In the genomic region with DNA sequence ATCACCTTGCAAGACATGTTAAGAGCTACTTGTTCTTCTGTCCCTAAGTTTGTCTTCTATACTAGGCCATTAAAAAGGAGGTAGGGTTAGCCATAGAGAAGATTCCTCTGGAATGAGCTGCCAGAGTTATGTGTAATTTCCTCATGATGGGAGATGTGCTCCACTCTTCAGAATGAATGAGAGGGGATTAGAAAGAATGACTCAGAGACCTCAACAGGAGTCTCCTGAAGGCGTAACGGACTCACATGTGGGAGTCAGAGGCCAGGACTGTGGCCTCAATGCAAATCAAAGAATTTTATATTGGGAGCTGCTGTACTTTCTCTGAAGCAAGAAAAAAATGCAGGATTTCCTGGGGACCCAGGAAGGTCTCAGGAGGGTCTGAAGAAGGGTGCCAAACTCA, we compare ENCODE assay signal across 11 cellular contexts.
DNase-seq lines count a peak whose midpoint lies in the region; ATAC-seq and TF ChIP-seq lines count a peak whose summit lies in the region.
"Had no signal": no experiment of that assay in that cellular context is flagged by ENCODE, and none has a peak within 500 bp of the region (broad histone marks: within the 10 kb centered on the region; RNA-seq: fewer than 3 reads in every experiment).

No MANE protein-coding gene starts in this region.

- ATAC-seq in GM18909 (IDR thresholded peaks at IDR 0.05; ENCODE audit: poor library complexity, unreplicated experiment) = no peak
- ATAC-seq: activated T-cell treated with anti-CD3 and anti-CD28 coated beads, Interleukin-2, amount 50 U/mL, for 72 hours; heart left ventricle had no signal

- peak; percentile 50 for DNase-seq in AG04449 (ENCODE audit: low read depth, low spot score)
- DNase-seq in HT1080 (ENCODE audit: low read depth) = peak; percentile 93
- peak; percentile 37 for DNase-seq in amniotic stem cell (lab: John Stamatoyannopoulos, UW)
- DNase-seq in kidney glomerular epithelial cell (lab: John Stamatoyannopoulos, UW) = peak; percentile 2
- DNase-seq in prostate gland (ENCODE audit: low spot score) = no peak
- no peak for DNase-seq in stimulated activated CD4-positive, alpha-beta T cell treated with anti-CD3 and anti-CD28 coated beads, Interleukin-2, amount 100 ng/mL, for 24 hours
- DNase-seq in NCI-H1092 treated with DMSO at 0.1 percent for 48 hours (lab: John Stamatoyannopoulos, UW) = no peak
- DNase-seq: activated T-cell treated with anti-CD3 and anti-CD28 coated beads, Interleukin-2, amount 50 U/mL, for 72 hours; heart left ventricle had no signal

- no peak overlapping the region for H3K27ac ChIP-seq in prostate gland
- H3K27ac ChIP-seq: heart left ventricle, SK-N-MC had no signal

- H3K27me3 ChIP-seq in prostate gland (replicated peaks; ENCODE audit: insufficient read depth) = no peaks in the 10 kb centered on the region
- H3K27me3 ChIP-seq: heart left ventricle had no signal

- H3K9me3 ChIP-seq in prostate gland = no peaks in the 10 kb centered on the region
- H3K9me3 ChIP-seq: heart left ventricle had no signal

- CTCF ChIA-PET in AG04449 (lab: Yijun Ruan, JAX) = no interaction called here

- intact Hi-C loops in prostate gland (cut with DNase I) = no loop called here

- WGBS in prostate gland = 83% methylated on average over 2 of the region's 2 CpGs

- no peak for TF ChIP-seq CTCF in AG04449 (IDR thresholded peaks at IDR 0.05; ENCODE audit: insufficient read depth, low read length, missing control alignments)
- TF ChIP-seq CTCF in prostate gland (IDR thresholded peaks at IDR 0.05) = no peak

- POLR2A ChIA-PET in AG04449 (lab: Yijun Ruan, JAX) = no interaction called here

- no peaks in the 10 kb centered on the region for H3K36me3 ChIP-seq in prostate gland
- H3K36me3 ChIP-seq: heart left ventricle had no signal

- no peaks in the 10 kb centered on the region for H3K4me1 ChIP-seq in prostate gland (replicated peaks)
- H3K4me1 ChIP-seq: heart left ventricle had no signal

- no peak overlapping the region for H3K4me3 ChIP-seq in AG04449 (ENCODE audit: low read depth, low read length)
- no peak overlapping the region for H3K4me3 ChIP-seq in prostate gland
- H3K4me3 ChIP-seq: heart left ventricle, SK-N-MC had no signal

- TF ChIP-seq POLR2A in prostate gland (IDR thresholded peaks at IDR 0.05) = no peak

Comparison
In these comparisons a context has a peak if more than half of its experiments do, and no peak if none do; other contexts are left out.
1. DNase-seq: peak in AG04449 (single experiment), HT1080 (single experiment), amniotic stem cell (single experiment) and kidney glomerular epithelial cell (single experiment); none in prostate gland (single experiment), stimulated activated CD4-positive, alpha-beta T cell treated with anti-CD3 and anti-CD28 coated beads, Interleukin-2, amount 100 ng/mL, for 24 hours (0 of 2) and NCI-H1092 treated with DMSO at 0.1 percent for 48 hours (single experiment).